23 cellular contexts compared by ENCODE assay signal in the genomic region with DNA sequence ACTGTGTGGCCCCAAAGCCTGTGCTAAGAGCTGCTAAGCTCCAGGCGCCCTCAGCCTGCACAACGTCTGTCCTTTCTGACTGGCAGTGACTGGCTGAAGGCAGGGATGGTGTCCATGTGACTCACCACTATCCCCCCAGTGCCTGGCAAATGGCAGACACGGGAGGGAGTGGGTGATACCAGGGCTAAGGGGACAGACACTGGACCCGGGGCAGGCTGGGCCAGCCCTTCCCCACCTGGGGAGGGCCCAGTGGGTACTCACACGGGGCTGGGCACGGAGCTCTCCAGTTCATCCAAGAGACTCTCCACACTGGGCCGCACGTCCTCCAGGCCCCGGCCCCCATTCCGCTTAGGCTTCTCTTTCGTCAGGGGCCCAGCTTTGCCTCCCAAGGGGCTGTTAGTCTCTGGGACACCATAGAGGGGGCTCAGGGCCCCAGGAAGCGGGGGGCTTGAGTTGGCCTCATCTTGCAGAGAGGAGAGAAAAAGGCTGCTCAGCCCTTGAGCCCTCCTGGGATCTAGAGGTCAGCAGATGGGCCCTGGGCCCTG.
"Had no signal": no experiment of that assay in that cellular context is flagged by ENCODE, and none has a peak within 500 bp of the region (broad histone marks: within the 10 kb centered on the region; RNA-seq: fewer than 3 reads in every experiment).

No MANE protein-coding gene starts in this region.

- H3K4me1 ChIP-seq: parathyroid adenoma had no signal

- H3K9me3 ChIP-seq: heart left ventricle, left ventricle myocardium inferior, sigmoid colon, thoracic aorta had no signal

- H3K4me3 Mint-ChIP-seq: activated CD4-positive, alpha-beta T cell treated with anti-CD3 and anti-CD28 coated beads, Interleukin-2, amount 10 ng/mL, durations not matched to agents 7 days and 5 days; activated CD8-positive, alpha-beta T cell treated with anti-CD3 and anti-CD28 coated beads, Interleukin-2, amount 10 ng/mL, durations not matched to agents 7 days and 5 days; activated naive CD8-positive, alpha-beta T cell; activated T-cell treated with anti-CD3 and anti-CD28 coated beads, Interleukin-2, amount 50 U/mL, for 4 hours; stimulated activated naive B cell treated with anti-CD40 and anti-IgM and Interleukin-4, amounts not matched to agents 10 μg/mL and 1 μg/mL and 100 μg/mL, for 72 hours; T-cell had no signal

- H3K4me3 ChIP-seq: heart left ventricle, left ventricle myocardium inferior, sigmoid colon, SK-N-MC, thoracic aorta had no signal

- H3K27me3 ChIP-seq: heart left ventricle, neutrophil, sigmoid colon had no signal

- H2AFZ ChIP-seq: parathyroid adenoma had no signal

- H3K9me3 Mint-ChIP-seq: activated CD4-positive, alpha-beta T cell treated with anti-CD3 and anti-CD28 coated beads, Interleukin-2, amount 10 ng/mL, durations not matched to agents 7 days and 5 days; activated T-cell treated with anti-CD3 and anti-CD28 coated beads, Interleukin-2, amount 50 U/mL, for 4 hours; stimulated activated naive B cell treated with anti-CD40 and anti-IgM and Interleukin-4, amounts not matched to agents 10 μg/mL and 1 μg/mL and 100 μg/mL, for 72 hours; T-cell had no signal

- H3K9ac ChIP-seq: parathyroid adenoma had no signal

- FAIRE-seq: colon, endometrium, frontal cortex had no signal

- H3K36me3 Mint-ChIP-seq: activated naive CD8-positive, alpha-beta T cell had no signal

- DNase-seq: activated CD4-positive, alpha-beta T cell treated with anti-CD3 and anti-CD28 coated beads, Interleukin-2, amount 10 ng/mL, durations not matched to agents 7 days and 5 days; activated CD4-positive, CD25-positive, alpha-beta regulatory T cell; activated CD8-positive, alpha-beta T cell treated with anti-CD3 and anti-CD28 coated beads, Interleukin-2, amount 10 ng/mL, durations not matched to agents 7 days and 5 days; activated effector memory CD4-positive, alpha-beta T cell treated with Interleukin-2 at 50 U/mL for 16 hours; activated T-cell treated with anti-CD3 and anti-CD28 coated beads, Interleukin-2, amount 50 U/mL, for 4 hours; amniotic stem cell; heart left ventricle; kidney glomerular epithelial cell; left ventricle myocardium inferior; mammary epithelial cell; sigmoid colon; stimulated activated CD4-positive, alpha-beta T cell treated with anti-CD3 and anti-CD28 coated beads, Interleukin-4, amount 100 ng/mL, for 24 hours; stimulated activated naive B cell treated with anti-CD40 and anti-IgM and Interleukin-4, amounts not matched to agents 10 μg/mL and 1 μg/mL and 100 μg/mL, for 72 hours; T-cell; T-helper 9 cell had no signal

- H3K27ac Mint-ChIP-seq: activated CD8-positive, alpha-beta T cell treated with anti-CD3 and anti-CD28 coated beads, Interleukin-2, amount 10 ng/mL, durations not matched to agents 7 days and 5 days; activated naive CD8-positive, alpha-beta T cell; stimulated activated naive B cell treated with anti-CD40 and anti-IgM and Interleukin-4, amounts not matched to agents 10 μg/mL and 1 μg/mL and 100 μg/mL, for 72 hours; T-cell had no signal

- ATAC-seq: activated CD8-positive, alpha-beta T cell treated with anti-CD3 and anti-CD28 coated beads, Interleukin-2, amount 10 ng/mL, durations not matched to agents 7 days and 5 days; activated T-cell treated with anti-CD3 and anti-CD28 coated beads, Interleukin-2, amount 50 U/mL, for 4 hours; heart left ventricle; stimulated activated naive B cell treated with anti-CD40 and anti-IgM and Interleukin-4, amounts not matched to agents 10 μg/mL and 1 μg/mL and 100 μg/mL, for 72 hours; T-cell had no signal

- H3K27ac ChIP-seq: heart left ventricle, left ventricle myocardium inferior, neutrophil, parathyroid adenoma, sigmoid colon, SK-N-MC, thoracic aorta had no signal
